Comparison of ENCODE assay signal across 8 cellular contexts in genomic region chr5:98770911-98771322, GRCh38. TPM values are rescaled to one million over a fixed set of nuclear protein-coding genes. Genes with fewer than 3 reads are reported as not detected.
DNase-seq lines count a peak whose midpoint lies in the region; ATAC-seq, FAIRE-seq and TF ChIP-seq lines count a peak whose summit lies in the region.

No MANE protein-coding gene starts in this region.

- peak; percentile 82 for FAIRE-seq in GM12892 (lab: Jason Lieb, UNC)

- H3K27me3 ChIP-seq in A673 (replicated peaks; ENCODE audit: insufficient read depth, low read depth, low read length, poor library complexity) (no peaks in the 10 kb centered on the region), iPS DF 6.9 (ENCODE audit: control insufficient read depth, insufficient read depth, low read length) (peaks cover 9% of the 10 kb centered on the region; the same call in 1 of the 2 replicates), smooth muscle cell (ENCODE audit: low read depth) (no peaks in the 10 kb centered on the region)

- peak overlapping the region; percentile 66 for H3K4me3 ChIP-seq in A673 (ENCODE audit: low read depth, low read length, poor library complexity, severe bottlenecking)
- H3K4me3 ChIP-seq in iPS DF 6.9 (ENCODE audit: low read length) = peak overlapping the region; percentile 57; the same call in 1 of the 2 replicates
- H3K4me3 ChIP-seq in smooth muscle cell = peak overlapping the region; percentile 65

- POLR2A ChIA-PET in A673 (lab: Charles Lee; ENCODE audit: low non-redundant PET) (interaction anchor here (0.6 to 0.7 kb wide), 2 partner anchors 40 to 164 kb away, joined by 3 to 11 read pairs; no protein-coding TSS in a partner anchor), activated B cell treated with CpG ODN at 0.5 μM for 24 hours (lab: Charles Lee) (interaction anchor here (0.6 to 3.4 kb wide), 3 partner anchors 158 to 1963 kb away, joined by 3 to 13 read pairs (median 6); partner anchors contain the start of genes CHD1 and ERAP1)

- no peak overlapping the region for H3K9ac ChIP-seq in smooth muscle cell (ENCODE audit: low read depth)

- no peak for TF ChIP-seq POLR2A in GM12892 (IDR thresholded peaks at IDR 0.05; ENCODE audit: low read depth, low read length)

- H2AFZ ChIP-seq in smooth muscle cell (ENCODE audit: low read depth) = peak overlapping the region; percentile 94

- H3K27me3 Mint-ChIP-seq in activated B cell treated with CpG ODN at 0.5 μM for 24 hours = peaks cover 16% of the 10 kb centered on the region

- H3K36me3 ChIP-seq in A673 (ENCODE audit: insufficient read depth, low read length, poor library complexity, severe bottlenecking) (no peaks in the 10 kb centered on the region), iPS DF 6.9 (ENCODE audit: control insufficient read depth, insufficient read depth, low read length) (no peaks in the 10 kb centered on the region), smooth muscle cell (ENCODE audit: low read depth) (no peaks in the 10 kb centered on the region)

- H3K4me1 ChIP-seq in A673 (ENCODE audit: insufficient read depth, low read length, poor library complexity, severe bottlenecking) (peaks cover 22% of the 10 kb centered on the region), iPS DF 6.9 (ENCODE audit: control insufficient read depth, insufficient read depth, low read length) (no peaks in the 10 kb centered on the region; the same call in 1 of the 2 replicates), smooth muscle cell (ENCODE audit: low read depth) (peaks cover 23% of the 10 kb centered on the region)

- no peak for ATAC-seq in activated B cell treated with CpG ODN at 0.5 μM for 24 hours (ENCODE audit: low read depth)
- ATAC-seq in omental fat pad (ENCODE audit: low FRiP score) = no peak
- ATAC-seq in HG03135 (IDR thresholded peaks at IDR 0.05; ENCODE audit: unreplicated experiment) = no peak
- no peak for ATAC-seq in GM19452 (IDR thresholded peaks at IDR 0.05; ENCODE audit: unreplicated experiment)

- H3K4me2 ChIP-seq in smooth muscle cell = peak overlapping the region; percentile 93

- H3K9me3 ChIP-seq in A673 (ENCODE audit: low read depth, low read length, poor library complexity, severe bottlenecking) (no peaks in the 10 kb centered on the region), iPS DF 6.9 (ENCODE audit: control insufficient read depth, insufficient read depth, low read length) (no peaks in the 10 kb centered on the region), smooth muscle cell (replicated peaks; ENCODE audit: low read depth) (no peaks in the 10 kb centered on the region)

- peaks cover 13% of the 10 kb centered on the region for H3K79me2 ChIP-seq in smooth muscle cell (ENCODE audit: low read depth)

- peak overlapping the region; percentile 78 for H3K27ac ChIP-seq in A673 (ENCODE audit: low read depth, low read length, poor library complexity, severe bottlenecking)
- no peak overlapping the region for H3K27ac ChIP-seq in iPS DF 6.9 (ENCODE audit: low read length)
- H3K27ac ChIP-seq in smooth muscle cell (ENCODE audit: low read depth) = peak overlapping the region; percentile 9

- CTCF ChIA-PET in A673 (lab: Charles Lee) = interaction anchor here (0.6 to 0.8 kb wide), 3 partner anchors 11 to 289 kb away, joined by 3 to 4 read pairs (median 4); no protein-coding TSS in a partner anchor
- CTCF ChIA-PET in activated B cell treated with CpG ODN at 0.5 μM for 24 hours (lab: Charles Lee) = interaction anchor here (0.8 to 3.7 kb wide), 3 partner anchors 26 to 1540 kb away, joined by 3 to 35 read pairs (median 5); no protein-coding TSS in a partner anchor

- BruUV-seq in A673 (replicated peaks; lab: Mats Ljungman, UMichigan) = no TSS peak

- peaks cover 57% of the 10 kb centered on the region for H3K4me1 Mint-ChIP-seq in activated B cell treated with CpG ODN at 0.5 μM for 24 hours

- H3K27ac Mint-ChIP-seq in activated B cell treated with CpG ODN at 0.5 μM for 24 hours = peak overlapping the region; percentile 85

- no peaks in the 10 kb centered on the region for H3K9me3 Mint-ChIP-seq in activated B cell treated with CpG ODN at 0.5 μM for 24 hours

- WGBS in iPS DF 6.9 (ENCODE audit: insufficient coverage, insufficient read length) = no CpG with 5 or more reads among the region's 6 CpGs
- 7% methylated on average over 6 of the region's 6 CpGs for WGBS in smooth muscle cell (ENCODE audit: low lambda C conversion rate)

- TF ChIP-seq CTCF in A673 (conservative IDR thresholded peaks at IDR 0.05; ENCODE audit: low read depth, low read length) (no peak), activated B cell treated with CpG ODN at 0.5 μM for 24 hours (IDR thresholded peaks at IDR 0.05) (no peak), smooth muscle cell (IDR thresholded peaks at IDR 0.05; ENCODE audit: borderline replicate concordance, insufficient read depth, poor library complexity, severe bottlenecking) (no peak), omental fat pad (IDR thresholded peaks at IDR 0.05) (no peak)

- peaks cover 8% of the 10 kb centered on the region for H3K36me3 Mint-ChIP-seq in activated B cell treated with CpG ODN at 0.5 μM for 24 hours (ENCODE audit: low read depth)

- H3F3A ChIP-seq in smooth muscle cell (ENCODE audit: low read depth) = peaks cover 12% of the 10 kb centered on the region

- H4K20me1 ChIP-seq in smooth muscle cell (ENCODE audit: low read depth) = peaks cover 15% of the 10 kb centered on the region

- peak overlapping the region; percentile 96 for H3K4me3 Mint-ChIP-seq in activated B cell treated with CpG ODN at 0.5 μM for 24 hours

- DNase-seq in A673 (ENCODE audit: low spot score) (peak; percentile 57), GM12892 (ENCODE audit: insufficient read length) (no peak), activated B cell treated with CpG ODN at 0.5 μM for 24 hours (no peak), iPS DF 6.9 (ENCODE audit: low read depth, low spot score) (no peak), smooth muscle cell (lab: John Stamatoyannopoulos, UW; ENCODE audit: unreplicated experiment) (no peak), omental fat pad (ENCODE audit: low spot score) (no peak)

- intact Hi-C loops in A673 (cut with micrococcal nuclease; ENCODE audit: unreplicated experiment) (loop anchor here (2.0 to 5.0 kb wide), 5 partner anchors 156 to 929 kb away; partner anchors contain the start of gene CHD1), activated B cell treated with CpG ODN at 0.5 μM for 24 hours (cut with micrococcal nuclease) (loop anchor here (1.0 to 5.0 kb wide), 5 partner anchors 56 to 1964 kb away; partner anchors contain the start of genes ERAP1 and FAM174A)

RNA-seq across cellular contexts. Expression of gene RGMB, which starts 2.5 kb away (rescaled TPM):
- total RNA-seq in A673 (2021) (16.4 and 16.5 TPM in 2 replicates), activated B cell treated with CpG ODN at 0.5 μM for 24 hours (12.7 and 13.8 TPM in 2 replicates), smooth muscle cell (6.2 and 11.2 TPM in 2 replicates), omental fat pad (10 to 100 TPM; 15.0 to 28.5 (median 21.3) TPM)
- 3.9 TPM for polyA plus RNA-seq in GM12892 (2012; ENCODE audit: missing spikeins)
- polyA plus RNA-seq in smooth muscle cell = 5.7 and 8.0 TPM in 2 replicates
